8 cellular contexts compared by ENCODE assay signal in genomic region chr19:19821366-19822147, GRCh38. TPM values are rescaled to one million over a fixed set of nuclear protein-coding genes. Genes with fewer than 3 reads are reported as not detected.
A peak's percentile ranks its signal among the peaks of the same experiment; 100 is the strongest.
DNase-seq lines count a peak whose midpoint lies in the region; ATAC-seq and TF ChIP-seq lines count a peak whose summit lies in the region.

Gene ZNF506, minus strand, starts transcription at chr19:19821750. Its CDS starts 147 bp downstream, at chr19:19821603.

- no peak for TF ChIP-seq CTCF in CD4-positive, alpha-beta T cell (IDR thresholded peaks at IDR 0.05)
- TF ChIP-seq CTCF in OCI-LY1 (IDR thresholded peaks at IDR 0.05; ENCODE audit: low read length), result no peak

- peaks cover 7% of the 10 kb centered on the region for H3K9me3 ChIP-seq in CD4-positive, alpha-beta T cell (ENCODE audit: control insufficient read depth, low read length)
- peaks cover 25% of the 10 kb centered on the region for H3K9me3 ChIP-seq in OCI-LY1 (ENCODE audit: low read length)
- H3K9me3 ChIP-seq in mucosa of rectum (ENCODE audit: control insufficient read depth in 2 of 2, low read length in 2 of 2), result peaks cover 2 to 3% of the 10 kb centered on the region in 2 donors

- peak within 1 kb of the TSS; percentile 69 for H3K4me2 ChIP-seq in OCI-LY1 (ENCODE audit: low read length)

- H3K4me3 ChIP-seq in OCI-LY1 (ENCODE audit: low read depth, low read length, poor library complexity, severe bottlenecking), result peak within 1 kb of the TSS; percentile 73
- H3K4me3 ChIP-seq in mucosa of rectum (ENCODE audit: low read length in 2 of 2), result peak within 1 kb of the TSS; percentile 95 to 98

- no peaks in the 10 kb centered on the region for H3K9me2 ChIP-seq in OCI-LY1 (ENCODE audit: low read depth, low read length)

- H3K36me3 ChIP-seq in OCI-LY1 (ENCODE audit: insufficient read depth, low read length), result peaks cover 32% of the 10 kb centered on the region
- peaks cover 3% of the 10 kb centered on the region in 2 donors for H3K36me3 ChIP-seq in mucosa of rectum (ENCODE audit: control insufficient read depth in 2 of 2, insufficient read depth in 2 of 2, low read length in 2 of 2)

- peak; percentile 95 to 97 (median 96) for DNase-seq in CD4-positive, alpha-beta T cell
- DNase-seq in HS-27A (ENCODE audit: low read depth) (peak; percentile 59), erythroblast (lab: John Stamatoyannopoulos, UW) (peak; percentile 81 to 85)
- DNase-seq in activated T-cell treated with anti-CD3 and anti-CD28 coated beads, Interleukin-2, amount 50 U/mL, for 4 hours, result peak; percentile 95
- DNase-seq in stimulated activated CD8-positive, alpha-beta memory T cell treated with anti-CD3 and anti-CD28 coated beads, Interleukin-4, amount 100 ng/mL, for 4 hours (ENCODE audit: low read depth in 2 of 2, low spot score in 1 of 2), result peak; percentile 93 to 94

- ATAC-seq in CD4-positive, alpha-beta T cell (ENCODE audit: poor library complexity), result peak; percentile 79
- ATAC-seq in GM19452 (IDR thresholded peaks at IDR 0.05; ENCODE audit: unreplicated experiment), result peak; percentile 87
- peak; percentile 94 to 95 for ATAC-seq in activated T-cell treated with anti-CD3 and anti-CD28 coated beads, Interleukin-2, amount 50 U/mL, for 4 hours

- H3K27me3 Mint-ChIP-seq in CD4-positive, alpha-beta T cell, result no peaks in the 10 kb centered on the region
- H3K27me3 Mint-ChIP-seq in activated T-cell treated with anti-CD3 and anti-CD28 coated beads, Interleukin-2, amount 50 U/mL, for 4 hours (ENCODE audit: low read depth), result no peaks in the 10 kb centered on the region

- 0 out of 2 replicates have a peak within 1 kb of the TSS, but pooled peaks have one; percentile 79 for H2AFZ ChIP-seq in OCI-LY1 (ENCODE audit: low read length)

- peaks cover 44% of the 10 kb centered on the region for H3K4me1 Mint-ChIP-seq in CD4-positive, alpha-beta T cell (ENCODE audit: low read depth)
- H3K4me1 Mint-ChIP-seq in activated T-cell treated with anti-CD3 and anti-CD28 coated beads, Interleukin-2, amount 50 U/mL, for 4 hours (ENCODE audit: low read depth), result peaks cover 38% of the 10 kb centered on the region

- POLR2A ChIA-PET in CD4-positive, alpha-beta T cell (lab: Charles Lee), result interaction anchor here (0.6 to 4.4 kb wide), 51 partner anchors 10 to 1946 kb away, joined by 3 to 160 read pairs (median 5); partner anchors contain the start of genes ATP13A1, BORCS8, GMIP and NDUFA13

- CTCF ChIA-PET in CD4-positive, alpha-beta T cell (lab: Charles Lee), result interaction anchor here (0.6 to 2.1 kb wide), 4 partner anchors 15 to 54 kb away, joined by 3 to 6 read pairs (median 3); no protein-coding TSS in a partner anchor

- intact Hi-C loops in CD4-positive, alpha-beta T cell (cut with DNase I, micrococcal nuclease), result loop anchor here (1.0 to 5.0 kb wide), 9 partner anchors 43 to 159 kb away; partner anchors contain the start of genes ATP13A1 (in 1 of the 2), ZNF101 (in 1 of the 2), ZNF14 (in 1 of the 2) and ZNF253 (in 1 of the 2)

- peak within 1 kb of the TSS; percentile 99 for H3K4me3 Mint-ChIP-seq in CD4-positive, alpha-beta T cell
- peak within 1 kb of the TSS; percentile 96 for H3K4me3 Mint-ChIP-seq in activated T-cell treated with anti-CD3 and anti-CD28 coated beads, Interleukin-2, amount 50 U/mL, for 4 hours

- no peaks in the 10 kb centered on the region for H4K20me1 ChIP-seq in OCI-LY1 (ENCODE audit: insufficient read depth, low read length)

- H3K4me1 ChIP-seq in OCI-LY1 (ENCODE audit: insufficient read depth, low read length, severe bottlenecking) (peaks cover 4% of the 10 kb centered on the region), mucosa of rectum (ENCODE audit: control insufficient read depth in 2 of 2, insufficient read depth in 2 of 2, low read length in 2 of 2) (peaks cover 0 to 2% of the 10 kb centered on the region in 2 donors)

- H3K9ac ChIP-seq in OCI-LY1 (ENCODE audit: low read length), result peak within 1 kb of the TSS; percentile 76
- H3K9ac ChIP-seq in mucosa of rectum (ENCODE audit: low read depth in 1 of 2, low read length in 2 of 2), result peak within 1 kb of the TSS; percentile 95 to 96

- TF ChIP-seq POLR2A in erythroblast (IDR thresholded peaks at IDR 0.05; ENCODE audit: low read length), result peak; percentile 57

- H3F3A ChIP-seq in OCI-LY1 (ENCODE audit: insufficient read depth, low read length), result no peaks in the 10 kb centered on the region

- H3K79me2 ChIP-seq in OCI-LY1 (ENCODE audit: insufficient read depth, low read length), result peaks cover 15% of the 10 kb centered on the region

- peaks cover 62% of the 10 kb centered on the region for H3K36me3 Mint-ChIP-seq in CD4-positive, alpha-beta T cell (ENCODE audit: low read depth)
- peaks cover 22% of the 10 kb centered on the region for H3K36me3 Mint-ChIP-seq in activated T-cell treated with anti-CD3 and anti-CD28 coated beads, Interleukin-2, amount 50 U/mL, for 4 hours (ENCODE audit: insufficient read depth)

- peak within 1 kb of the TSS; percentile 86 for H3K27ac Mint-ChIP-seq in CD4-positive, alpha-beta T cell

- peaks cover 9% of the 10 kb centered on the region for H3K9me3 Mint-ChIP-seq in CD4-positive, alpha-beta T cell
- peaks cover 8% of the 10 kb centered on the region for H3K9me3 Mint-ChIP-seq in activated T-cell treated with anti-CD3 and anti-CD28 coated beads, Interleukin-2, amount 50 U/mL, for 4 hours

- H3K27me3 ChIP-seq in CD4-positive, alpha-beta T cell (ENCODE audit: control insufficient read depth, insufficient read depth, low read length), result no peaks in the 10 kb centered on the region
- H3K27me3 ChIP-seq in OCI-LY1 (ENCODE audit: insufficient read depth, low read length) (no peaks in the 10 kb centered on the region), mucosa of rectum (ENCODE audit: control insufficient read depth in 2 of 2, insufficient read depth in 2 of 2, low read length in 2 of 2) (no peaks in the 10 kb centered on the region)

- peak within 1 kb of the TSS; percentile 97 for H3K27ac ChIP-seq in CD4-positive, alpha-beta T cell (ENCODE audit: low read depth, low read length)
- H3K27ac ChIP-seq in OCI-LY1 (ENCODE audit: low read depth, low read length, poor library complexity, severe bottlenecking), result peak within 1 kb of the TSS; percentile 81
- H3K27ac ChIP-seq in mucosa of rectum (ENCODE audit: low read depth in 2 of 2, low read length in 2 of 2), result peak within 1 kb of the TSS; percentile 98 to 99

RNA-seq across cellular contexts. Expression of gene ZNF506, which starts in this region (rescaled TPM):
- total RNA-seq in CD4-positive, alpha-beta T cell, result 10 to 100 TPM; 48.0 to 50.7 TPM
- total RNA-seq in activated T-cell treated with anti-CD3 and anti-CD28 coated beads, Interleukin-2, amount 50 U/mL, for 4 hours, result 10 to 100 TPM; 11.6 to 17.0 (median 16.6) TPM

Comparison
In these comparisons a context has a peak if more than half of its experiments do, and no peak if none do; other contexts are left out.
1. Peak in every context shown above with its lines: DNase-seq, ATAC-seq, H3K4me3 ChIP-seq and H3K27ac ChIP-seq.